In genomic region chr7:53993205-53993604, GRCh38 we compare ENCODE assay signal across 16 cellular contexts.
DNase-seq lines count a peak whose midpoint lies in the region; ATAC-seq and TF ChIP-seq lines count a peak whose summit lies in the region.
"Had no signal": no experiment of that assay in that cellular context is flagged by ENCODE, and none has a peak within 500 bp of the region (broad histone marks: within the 10 kb centered on the region; RNA-seq: fewer than 3 reads in every experiment).

No MANE protein-coding gene starts in this region.

- peak; percentile 76 for DNase-seq in DMS153 treated with DMSO at 0.1 percent for 48 hours (lab: John Stamatoyannopoulos, UW; ENCODE audit: unreplicated experiment)
- DNase-seq in NCI-H128 (lab: John Stamatoyannopoulos, UW; ENCODE audit: unreplicated experiment), result peak; percentile 89
- peak; percentile 85 for DNase-seq in NCI-H345 treated with DMSO at 0.1 percent for 48 hours (lab: John Stamatoyannopoulos, UW; ENCODE audit: unreplicated experiment)
- peak; percentile 9 to 31 for DNase-seq in SHP77 (lab: John Stamatoyannopoulos, UW)
- no peak for DNase-seq in mucosa of descending colon
- DNase-seq in pons (ENCODE audit: low spot score), result no peak
- DNase-seq in Kasumi-1 (lab: John Stamatoyannopoulos, UW), result no peak
- DNase-seq: CD8-positive, alpha-beta memory T cell; GM23248; MV-4-11; NCI-H1694 treated with DMSO at 0.1 percent for 48 hours; NCI-H526; PC-3 had no signal

- no peak for ATAC-seq in mucosa of descending colon
- no peak for ATAC-seq in GM18909 (IDR thresholded peaks at IDR 0.05; ENCODE audit: poor library complexity, unreplicated experiment)
- ATAC-seq: PC-3 had no signal

- intact Hi-C loops in mucosa of descending colon (cut with DNase I, micrococcal nuclease), result no loop called here

- no peak for TF ChIP-seq CTCF in mucosa of descending colon (IDR thresholded peaks at IDR 0.05)

- no peak overlapping the region for H3K4me3 ChIP-seq in mucosa of descending colon
- H3K4me3 ChIP-seq: BLaER1, GM23248, SJSA1 had no signal

- H3K9me3 ChIP-seq in mucosa of descending colon, result no peaks in the 10 kb centered on the region
- H3K9me3 ChIP-seq: BLaER1, SJSA1 had no signal

- H3K4me1 ChIP-seq in mucosa of descending colon (ENCODE audit: low read depth), result no peaks in the 10 kb centered on the region
- H3K4me1 ChIP-seq: BLaER1, SJSA1 had no signal

- no peaks in the 10 kb centered on the region for H3K36me3 ChIP-seq in mucosa of descending colon (ENCODE audit: low read depth)
- H3K36me3 ChIP-seq: BLaER1, SJSA1 had no signal

Comparison
In these comparisons a context has a peak if more than half of its experiments do, and no peak if none do; other contexts are left out.
1. DNase-seq: peak in DMS153 treated with DMSO at 0.1 percent for 48 hours (single experiment), NCI-H128 (single experiment), NCI-H345 treated with DMSO at 0.1 percent for 48 hours (single experiment) and SHP77 (2 of 2); none in mucosa of descending colon (0 of 3), pons (single experiment) and Kasumi-1 (0 of 2).